Comparison of ENCODE assay signal across 1 cellular context in the genomic region with DNA sequence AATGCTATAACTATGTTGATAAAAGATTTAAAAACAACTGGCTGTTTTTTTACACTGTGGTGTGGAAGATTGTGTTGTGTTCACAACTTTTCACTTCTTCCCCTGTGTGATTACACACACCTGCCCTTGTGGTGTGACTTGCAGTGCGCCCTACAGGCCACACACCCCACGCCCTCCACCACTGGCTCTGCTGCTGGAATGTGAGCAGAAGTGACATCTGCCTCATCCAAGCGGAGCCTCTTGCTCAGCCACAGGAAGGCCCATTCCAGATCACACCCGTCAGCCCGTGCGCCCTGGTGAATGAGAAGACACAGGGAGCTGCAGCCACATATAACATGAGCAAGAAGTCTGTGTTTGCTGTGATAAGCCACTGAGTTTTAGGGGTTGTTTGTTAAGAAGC.
TF ChIP-seq lines count a peak whose summit lies in the region.

No MANE protein-coding gene starts in this region.

TF ChIP-seq in GM23338, 12 proteins besides CTCF, POLR2A, EP300 and RAD21 (continued from another document):
- TF ChIP-seq, protein P1, sequence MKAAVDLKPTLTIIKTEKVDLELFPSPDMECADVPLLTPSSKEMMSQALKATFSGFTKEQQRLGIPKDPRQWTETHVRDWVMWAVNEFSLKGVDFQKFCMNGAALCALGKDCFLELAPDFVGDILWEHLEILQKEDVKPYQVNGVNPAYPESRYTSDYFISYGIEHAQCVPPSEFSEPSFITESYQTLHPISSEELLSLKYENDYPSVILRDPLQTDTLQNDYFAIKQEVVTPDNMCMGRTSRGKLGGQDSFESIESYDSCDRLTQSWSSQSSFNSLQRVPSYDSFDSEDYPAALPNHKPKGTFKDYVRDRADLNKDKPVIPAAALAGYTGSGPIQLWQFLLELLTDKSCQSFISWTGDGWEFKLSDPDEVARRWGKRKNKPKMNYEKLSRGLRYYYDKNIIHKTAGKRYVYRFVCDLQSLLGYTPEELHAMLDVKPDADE (IDR thresholded peaks at IDR 0.05) = no peak
- TF ChIP-seq ZNF114 (CRISPR knock-in tag; IDR thresholded peaks at IDR 0.05) = no peak
- no peak for TF ChIP-seq EZH2phosphoT487 (IDR thresholded peaks at IDR 0.05; ENCODE audit: unreplicated experiment)
- no peak for TF ChIP-seq STAT1 (IDR thresholded peaks at IDR 0.05; ENCODE audit: unreplicated experiment)
- TF ChIP-seq, protein P2, sequence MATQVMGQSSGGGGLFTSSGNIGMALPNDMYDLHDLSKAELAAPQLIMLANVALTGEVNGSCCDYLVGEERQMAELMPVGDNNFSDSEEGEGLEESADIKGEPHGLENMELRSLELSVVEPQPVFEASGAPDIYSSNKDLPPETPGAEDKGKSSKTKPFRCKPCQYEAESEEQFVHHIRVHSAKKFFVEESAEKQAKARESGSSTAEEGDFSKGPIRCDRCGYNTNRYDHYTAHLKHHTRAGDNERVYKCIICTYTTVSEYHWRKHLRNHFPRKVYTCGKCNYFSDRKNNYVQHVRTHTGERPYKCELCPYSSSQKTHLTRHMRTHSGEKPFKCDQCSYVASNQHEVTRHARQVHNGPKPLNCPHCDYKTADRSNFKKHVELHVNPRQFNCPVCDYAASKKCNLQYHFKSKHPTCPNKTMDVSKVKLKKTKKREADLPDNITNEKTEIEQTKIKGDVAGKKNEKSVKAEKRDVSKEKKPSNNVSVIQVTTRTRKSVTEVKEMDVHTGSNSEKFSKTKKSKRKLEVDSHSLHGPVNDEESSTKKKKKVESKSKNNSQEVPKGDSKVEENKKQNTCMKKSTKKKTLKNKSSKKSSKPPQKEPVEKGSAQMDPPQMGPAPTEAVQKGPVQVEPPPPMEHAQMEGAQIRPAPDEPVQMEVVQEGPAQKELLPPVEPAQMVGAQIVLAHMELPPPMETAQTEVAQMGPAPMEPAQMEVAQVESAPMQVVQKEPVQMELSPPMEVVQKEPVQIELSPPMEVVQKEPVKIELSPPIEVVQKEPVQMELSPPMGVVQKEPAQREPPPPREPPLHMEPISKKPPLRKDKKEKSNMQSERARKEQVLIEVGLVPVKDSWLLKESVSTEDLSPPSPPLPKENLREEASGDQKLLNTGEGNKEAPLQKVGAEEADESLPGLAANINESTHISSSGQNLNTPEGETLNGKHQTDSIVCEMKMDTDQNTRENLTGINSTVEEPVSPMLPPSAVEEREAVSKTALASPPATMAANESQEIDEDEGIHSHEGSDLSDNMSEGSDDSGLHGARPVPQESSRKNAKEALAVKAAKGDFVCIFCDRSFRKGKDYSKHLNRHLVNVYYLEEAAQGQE (IDR thresholded peaks at IDR 0.05; ENCODE audit: unreplicated experiment) = no peak
- TF ChIP-seq ZNF331 (CRISPR knock-in tag; IDR thresholded peaks at IDR 0.05; ENCODE audit: low read depth) = no peak
TF ChIP-seq in GM23338: peak in this region for 0.
